In genomic region chr6:165484178-165484889, GRCh38 we compare ENCODE assay signal across 18 cellular contexts.
DNase-seq lines count a peak whose midpoint lies in the region; ATAC-seq and TF ChIP-seq lines count a peak whose summit lies in the region.
"Had no signal": no experiment of that assay in that cellular context is flagged by ENCODE, and none has a peak within 500 bp of the region (broad histone marks: within the 10 kb centered on the region; RNA-seq: fewer than 3 reads in every experiment).

No MANE protein-coding gene starts in this region.

- no peaks in the 10 kb centered on the region for H3K27me3 Mint-ChIP-seq in WTC11 (ENCODE audit: low read depth)
- no peaks in the 10 kb centered on the region for H3K27me3 Mint-ChIP-seq in glutamatergic neuron (ENCODE audit: unreplicated experiment)
- H3K27me3 Mint-ChIP-seq: CD4-positive, alpha-beta T cell had no signal

- H3K4me1 Mint-ChIP-seq in WTC11: peaks cover 15% of the 10 kb centered on the region
- H3K4me1 Mint-ChIP-seq in glutamatergic neuron (ENCODE audit: low read depth, unreplicated experiment): peaks cover 18% of the 10 kb centered on the region
- H3K4me1 Mint-ChIP-seq in stimulated activated effector memory CD8-positive, alpha-beta T cell treated with anti-CD3 and anti-CD28 coated beads, Interleukin-12 subunit alpha, Interleukin-12 subunit beta, amount 100 ng/mL, for 72 hours: no peaks in the 10 kb centered on the region

- H3K4me3 Mint-ChIP-seq in WTC11 (no peak overlapping the region), glutamatergic neuron (ENCODE audit: unreplicated experiment) (no peak overlapping the region)
- H3K4me3 Mint-ChIP-seq in stimulated activated effector memory CD8-positive, alpha-beta T cell treated with anti-CD3 and anti-CD28 coated beads, Interleukin-12 subunit alpha, Interleukin-12 subunit beta, amount 100 ng/mL, for 72 hours: no peak overlapping the region
- H3K4me3 Mint-ChIP-seq: CD4-positive, alpha-beta T cell had no signal

- H3K27ac Mint-ChIP-seq in WTC11 (no peak overlapping the region), glutamatergic neuron (ENCODE audit: unreplicated experiment) (no peak overlapping the region)
- no peak overlapping the region for H3K27ac Mint-ChIP-seq in stimulated activated effector memory CD8-positive, alpha-beta T cell treated with anti-CD3 and anti-CD28 coated beads, Interleukin-12 subunit alpha, Interleukin-12 subunit beta, amount 100 ng/mL, for 72 hours
- H3K27ac Mint-ChIP-seq: CD4-positive, alpha-beta T cell had no signal

- POLR2A ChIA-PET in WTC11 (lab: Charles Lee): no interaction called here

- CTCF ChIA-PET in WTC11 (lab: Charles Lee): no interaction called here

- no peaks in the 10 kb centered on the region for H3K36me3 Mint-ChIP-seq in WTC11
- H3K36me3 Mint-ChIP-seq in glutamatergic neuron (ENCODE audit: unreplicated experiment): no peaks in the 10 kb centered on the region
- H3K36me3 Mint-ChIP-seq in stimulated activated effector memory CD8-positive, alpha-beta T cell treated with anti-CD3 and anti-CD28 coated beads, Interleukin-12 subunit alpha, Interleukin-12 subunit beta, amount 100 ng/mL, for 72 hours: no peaks in the 10 kb centered on the region

- DNase-seq in NCI-H146 (lab: John Stamatoyannopoulos, UW) (peak; percentile 8), NCI-H146 treated with DMSO at 0.1 percent for 48 hours (lab: John Stamatoyannopoulos, UW; ENCODE audit: unreplicated experiment) (no peak), WTC11 (ENCODE audit: low spot score) (peak; percentile 42), glutamatergic neuron (peak; percentile 40), NCI-H69 (lab: John Stamatoyannopoulos, UW) (no peak), D341Med (ENCODE audit: low spot score) (no peak), superior temporal gyrus (ENCODE audit: extremely low spot score) (no peak)
- no peak for DNase-seq in stimulated activated effector memory CD8-positive, alpha-beta T cell treated with anti-CD3 and anti-CD28 coated beads, Interleukin-12 subunit alpha, Interleukin-12 subunit beta, amount 100 ng/mL, for 72 hours (ENCODE audit: low spot score in 2 of 2)
- DNase-seq: Caco-2; CD4-positive, alpha-beta T cell; DMS153; NCI-H1092 treated with DMSO at 0.1 percent for 48 hours; NCI-H1694; NCI-H2107; NCI-H2227 treated with DMSO at 0.1 percent for 48 hours; NCI-H510A treated with DMSO at 0.1 percent for 48 hours; PC-9 had no signal

- ATAC-seq in WTC11: peak; percentile 67
- ATAC-seq in stimulated activated effector memory CD8-positive, alpha-beta T cell treated with anti-CD3 and anti-CD28 coated beads, Interleukin-12 subunit alpha, Interleukin-12 subunit beta, amount 100 ng/mL, for 72 hours: peak; percentile 57
- ATAC-seq: K562 had no signal

- TF ChIP-seq CTCF in WTC11 (IDR thresholded peaks at IDR 0.05): no peak
- TF ChIP-seq CTCF in glutamatergic neuron (IDR thresholded peaks at IDR 0.05; ENCODE audit: partially characterized antibody, unreplicated experiment): no peak

- peaks cover 4% of the 10 kb centered on the region; the same call in 1 of the 2 replicates for H3K9me3 Mint-ChIP-seq in WTC11
- H3K9me3 Mint-ChIP-seq in glutamatergic neuron (ENCODE audit: unreplicated experiment): peaks cover 3% of the 10 kb centered on the region
- no peaks in the 10 kb centered on the region for H3K9me3 Mint-ChIP-seq in stimulated activated effector memory CD8-positive, alpha-beta T cell treated with anti-CD3 and anti-CD28 coated beads, Interleukin-12 subunit alpha, Interleukin-12 subunit beta, amount 100 ng/mL, for 72 hours
- H3K9me3 Mint-ChIP-seq: CD4-positive, alpha-beta T cell had no signal

TF ChIP-seq in WTC11, 78 proteins besides CTCF, POLR2A, EP300 and RAD21:
- no peak for TF ChIP-seq NFE2L1 (CRISPR knock-in tag; IDR thresholded peaks at IDR 0.05)
- no peak for TF ChIP-seq HMGA2 (CRISPR knock-in tag; IDR thresholded peaks at IDR 0.05)
- no peak for TF ChIP-seq CREB1 (CRISPR knock-in tag; IDR thresholded peaks at IDR 0.05)
- no peak for TF ChIP-seq TP53 (CRISPR knock-in tag; IDR thresholded peaks at IDR 0.05)
- TF ChIP-seq NR1H2 (CRISPR knock-in tag; IDR thresholded peaks at IDR 0.05): no peak
- TF ChIP-seq TEAD1 (CRISPR knock-in tag; IDR thresholded peaks at IDR 0.05): no peak
- no peak for TF ChIP-seq ESRRA (CRISPR knock-in tag; IDR thresholded peaks at IDR 0.05; ENCODE audit: borderline replicate concordance)
- TF ChIP-seq TCF7 (CRISPR knock-in tag; IDR thresholded peaks at IDR 0.05; ENCODE audit: low read depth): no peak
- TF ChIP-seq NR3C1 (CRISPR knock-in tag; conservative IDR thresholded peaks at IDR 0.05; ENCODE audit: low read depth): no peak
- TF ChIP-seq NFATC4 (CRISPR knock-in tag; IDR thresholded peaks at IDR 0.05): no peak
- no peak for TF ChIP-seq IRF1 (CRISPR knock-in tag; IDR thresholded peaks at IDR 0.05)
- TF ChIP-seq MXD4 (CRISPR knock-in tag; IDR thresholded peaks at IDR 0.05; ENCODE audit: borderline replicate concordance): no peak
- no peak for TF ChIP-seq MLX (CRISPR knock-in tag; IDR thresholded peaks at IDR 0.05)
- TF ChIP-seq FOXP4 (CRISPR knock-in tag; IDR thresholded peaks at IDR 0.05): no peak
- TF ChIP-seq JUN (CRISPR knock-in tag; IDR thresholded peaks at IDR 0.05): no peak
- TF ChIP-seq RELA (CRISPR knock-in tag; IDR thresholded peaks at IDR 0.05; ENCODE audit: borderline replicate concordance): no peak
- no peak for TF ChIP-seq ATF6 (CRISPR knock-in tag; IDR thresholded peaks at IDR 0.05)
- no peak for TF ChIP-seq ZNF138 (CRISPR knock-in tag; conservative IDR thresholded peaks at IDR 0.05)
- no peak for TF ChIP-seq HMGXB4 (CRISPR knock-in tag; IDR thresholded peaks at IDR 0.05)
- no peak for TF ChIP-seq ZNF423 (CRISPR knock-in tag; IDR thresholded peaks at IDR 0.05)

Comparison
In these comparisons a context has a peak if more than half of its experiments do, and no peak if none do; other contexts are left out.
1. DNase-seq: peak in NCI-H146 (single experiment), WTC11 (single experiment) and glutamatergic neuron (single experiment); none in NCI-H146 treated with DMSO at 0.1 percent for 48 hours (single experiment), stimulated activated effector memory CD8-positive, alpha-beta T cell treated with anti-CD3 and anti-CD28 coated beads, Interleukin-12 subunit alpha, Interleukin-12 subunit beta, amount 100 ng/mL, for 72 hours (0 of 2), NCI-H69 (single experiment), D341Med (single experiment) and superior temporal gyrus (single experiment).